Comparison of ENCODE assay signal across 1 cellular context in genomic region chr19:4230237-4230636, GRCh38.
A peak's percentile ranks its signal among the peaks of the same experiment; 100 is the strongest.
TF ChIP-seq lines count a peak whose summit lies in the region.

No MANE protein-coding gene starts in this region.

TF ChIP-seq in GM12878, 131 proteins besides CTCF, POLR2A, EP300 and RAD21:
- TF ChIP-seq BHLHE40 (IDR thresholded peaks at IDR 0.05; ENCODE audit: borderline replicate concordance in 1 of 2, low read depth in 2 of 2, low read length in 1 of 2) (peak; percentile 16 to 82; a peak in 2 of 4 replicates), ZBED1 (IDR thresholded peaks at IDR 0.05; ENCODE audit: borderline replicate concordance) (0 out of 2 replicates have a peak, but pooled peaks have one; percentile 39), SMARCA5 (IDR thresholded peaks at IDR 0.05) (peak; percentile 10; the same call in 1 of the 2 replicates), YY1 (IDR thresholded peaks at IDR 0.05; ENCODE audit: low read depth, low read length) (0 out of 2 replicates have a peak, but pooled peaks have one; percentile 13)
TF ChIP-seq in GM12878: peak in this region for 4; not testable (repeated sequence) for 127.
